In genomic region chr1:110060034-110060661, GRCh38 we compare ENCODE assay signal across 8 cellular contexts. TPM values are rescaled to one million over a fixed set of nuclear protein-coding genes. Genes with fewer than 3 reads are reported as not detected.
A peak's percentile ranks its signal among the peaks of the same experiment; 100 is the strongest.
DNase-seq lines count a peak whose midpoint lies in the region; ATAC-seq and TF ChIP-seq lines count a peak whose summit lies in the region.

No MANE protein-coding gene starts in this region.

- ATAC-seq in GM19397 (IDR thresholded peaks at IDR 0.05; ENCODE audit: unreplicated experiment): no peak

- no peak overlapping the region for H3K4me3 ChIP-seq in effector memory CD4-positive, alpha-beta T cell (ENCODE audit: insufficient read depth, low read depth, low read length, poor library complexity, severe bottlenecking)

- peaks cover 31% of the 10 kb centered on the region for H3K36me3 Mint-ChIP-seq in osteocyte (ENCODE audit: unreplicated experiment)

- H3K27me3 Mint-ChIP-seq in osteocyte (ENCODE audit: unreplicated experiment): no peaks in the 10 kb centered on the region

- DNase-seq in NOMO-1 (lab: John Stamatoyannopoulos, UW; ENCODE audit: unreplicated experiment in 2 of 2) (peak; percentile 40 to 45), NOMO-1 treated with dmso at 0.1 percent for 144 hours (lab: John Stamatoyannopoulos, UW; ENCODE audit: unreplicated experiment) (no peak), MV-4-11 (lab: John Stamatoyannopoulos, UW) (peak; percentile 32), osteocyte (ENCODE audit: extremely low spot score, unreplicated experiment) (no peak), cortex of kidney (lab: John Stamatoyannopoulos, UW) (no peak)
- DNase-seq in activated CD4-positive, alpha-beta T cell treated with anti-CD3 and anti-CD28 coated beads, Interleukin-2, amount 50 U/mL, for 24 hours (ENCODE audit: low read depth in 1 of 2, low spot score in 1 of 2): peak; percentile 55 to 63
- DNase-seq in effector memory CD4-positive, alpha-beta T cell: peak; percentile 38 to 58 (median 51)

- no peaks in the 10 kb centered on the region for H3K9me3 Mint-ChIP-seq in osteocyte (ENCODE audit: unreplicated experiment)

- H3K27ac ChIP-seq in effector memory CD4-positive, alpha-beta T cell (ENCODE audit: insufficient read depth, low read length, poor library complexity, severe bottlenecking): no peak overlapping the region

- no peaks in the 10 kb centered on the region for H3K9me3 ChIP-seq in effector memory CD4-positive, alpha-beta T cell (ENCODE audit: control insufficient read depth, low read length)

- H3K4me1 Mint-ChIP-seq in osteocyte (ENCODE audit: unreplicated experiment): peaks cover 8% of the 10 kb centered on the region

- peak; percentile 69 for TF ChIP-seq CTCF in osteocyte (IDR thresholded peaks at IDR 0.05)

- no peaks in the 10 kb centered on the region for H3K27me3 ChIP-seq in effector memory CD4-positive, alpha-beta T cell (replicated peaks; ENCODE audit: control insufficient read depth, insufficient read depth, low read length, poor library complexity, severe bottlenecking)

- no peak overlapping the region for H3K27ac Mint-ChIP-seq in osteocyte (ENCODE audit: unreplicated experiment)

- H3K36me3 ChIP-seq in effector memory CD4-positive, alpha-beta T cell (ENCODE audit: control insufficient read depth, insufficient read depth, low read length): peaks cover 32% of the 10 kb centered on the region

- no peaks in the 10 kb centered on the region for H3K4me1 ChIP-seq in effector memory CD4-positive, alpha-beta T cell (ENCODE audit: control insufficient read depth, insufficient read depth, low read length, poor library complexity, severe bottlenecking)

- no peak overlapping the region for H3K4me3 Mint-ChIP-seq in osteocyte (ENCODE audit: unreplicated experiment)

RNA-seq across cellular contexts. Expression of gene ALX3, which starts 10.3 kb away (rescaled TPM):
- not detected in 2 replicates for total RNA-seq in osteocyte

RNA-seq across cellular contexts. Expression of gene STRIP1, which starts 25.7 kb away (rescaled TPM):
- total RNA-seq in osteocyte: 55.7 and 55.8 TPM in 2 replicates

RNA-seq across cellular contexts. Expression of gene UBL4B, which starts 52.1 kb away (rescaled TPM):
- total RNA-seq in osteocyte: not detected in 2 replicates

Comparison
In these comparisons a context has a peak if more than half of its experiments do, and no peak if none do; other contexts are left out.
1. DNase-seq: peak in NOMO-1 (2 of 2), MV-4-11 (single experiment), activated CD4-positive, alpha-beta T cell treated with anti-CD3 and anti-CD28 coated beads, Interleukin-2, amount 50 U/mL, for 24 hours (2 of 2) and effector memory CD4-positive, alpha-beta T cell (3 of 3); none in NOMO-1 treated with dmso at 0.1 percent for 144 hours (single experiment), osteocyte (single experiment) and cortex of kidney (single experiment).